ENCODE assay signal across 10 cellular contexts in the genomic region with DNA sequence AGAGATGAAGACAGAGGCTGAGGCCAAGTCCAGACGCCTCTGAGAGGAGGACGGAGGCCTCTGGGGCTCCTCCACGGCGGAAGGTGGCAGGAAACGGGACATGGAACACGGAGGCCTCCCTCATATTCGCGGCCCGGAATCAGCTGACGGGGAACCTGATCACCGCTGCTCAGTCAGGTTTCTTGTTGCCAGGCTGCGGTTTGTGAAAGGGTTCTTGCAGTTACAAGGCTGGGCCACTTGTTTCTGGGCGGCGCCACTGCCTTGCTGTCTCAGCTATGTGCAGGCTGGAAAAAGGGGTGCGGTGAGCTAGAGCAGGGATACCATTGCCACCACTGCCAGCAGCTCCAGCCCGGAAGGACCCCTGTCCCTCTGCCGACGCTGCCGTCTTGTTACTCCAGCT. TPM values are rescaled to one million over a fixed set of nuclear protein-coding genes. Genes with fewer than 3 reads are reported as not detected.
DNase-seq lines count a peak whose midpoint lies in the region; ATAC-seq and TF ChIP-seq lines count a peak whose summit lies in the region.
"Had no signal": no experiment of that assay in that cellular context is flagged by ENCODE, and none has a peak within 500 bp of the region (broad histone marks: within the 10 kb centered on the region; RNA-seq: fewer than 3 reads in every experiment).

No MANE protein-coding gene starts in this region.

- H3K4me3 ChIP-seq in OCI-LY7 (ENCODE audit: low read depth, low read length, poor library complexity, severe bottlenecking): no peak overlapping the region
- H3K4me3 ChIP-seq: skin epidermis had no signal

- no peaks in the 10 kb centered on the region for H4K20me1 ChIP-seq in OCI-LY7 (ENCODE audit: insufficient read depth, low read length)

- BruUV-seq in OCI-LY7 (replicated peaks; lab: Mats Ljungman, UMichigan): no TSS peak

- H2AFZ ChIP-seq in OCI-LY7 (ENCODE audit: low read length): no peak overlapping the region

- DNase-seq in D341Med (ENCODE audit: low spot score): peak; percentile 38
- DNase-seq in OCI-LY7 (ENCODE audit: low spot score): peak; percentile 5
- peak; percentile 71 for DNase-seq in iris pigment epithelial cell (ENCODE audit: low read depth)
- DNase-seq in activated T-helper 2 cell treated with anti-CD3 and anti-CD28 coated beads, Interferon-gamma antibody, Interleukin-2, Interleukin-4, amounts not matched to agents 10 μg/mL and 5 μg/mL and 100 μg/mL, durations not matched to agents 14 hours and 24 hours and 36 hours (ENCODE audit: low spot score): no peak
- DNase-seq in activated effector memory CD4-positive, alpha-beta T cell treated with Interleukin-2 at 50 U/mL for 16 hours: no peak

- H3K27ac Mint-ChIP-seq in activated T-helper 2 cell treated with anti-CD3 and anti-CD28 coated beads, Interferon-gamma antibody, Interleukin-2, Interleukin-4, amounts not matched to agents 10 μg/mL and 5 μg/mL and 100 μg/mL, durations not matched to agents 14 hours and 24 hours and 36 hours: no peak overlapping the region
- H3K27ac Mint-ChIP-seq: activated naive CD4-positive, alpha-beta T cell treated with anti-CD3 and anti-CD28 coated beads, Interleukin-2, amount 50 U/mL, for 72 hours had no signal

- H3K27ac ChIP-seq in OCI-LY7 (ENCODE audit: low read depth, low read length, poor library complexity, severe bottlenecking): no peak overlapping the region
- H3K27ac ChIP-seq: skin epidermis had no signal

- H3K9me3 Mint-ChIP-seq in activated T-helper 2 cell treated with anti-CD3 and anti-CD28 coated beads, Interferon-gamma antibody, Interleukin-2, Interleukin-4, amounts not matched to agents 10 μg/mL and 5 μg/mL and 100 μg/mL, durations not matched to agents 14 hours and 24 hours and 36 hours: no peaks in the 10 kb centered on the region
- H3K9me3 Mint-ChIP-seq: activated naive CD4-positive, alpha-beta T cell treated with anti-CD3 and anti-CD28 coated beads, Interleukin-2, amount 50 U/mL, for 72 hours had no signal

- CTCF ChIA-PET in OCI-LY7 (lab: Charles Lee; ENCODE audit: unreplicated experiment): interaction anchor here (0.5 kb wide), 1 partner anchor 1337 kb away, joined by 3 read pairs; no protein-coding TSS in a partner anchor

- H3K9me2 ChIP-seq in OCI-LY7 (ENCODE audit: insufficient read depth, low read length): no peaks in the 10 kb centered on the region

- no peaks in the 10 kb centered on the region for H3K4me1 Mint-ChIP-seq in activated T-helper 2 cell treated with anti-CD3 and anti-CD28 coated beads, Interferon-gamma antibody, Interleukin-2, Interleukin-4, amounts not matched to agents 10 μg/mL and 5 μg/mL and 100 μg/mL, durations not matched to agents 14 hours and 24 hours and 36 hours (ENCODE audit: low read depth)

- no peaks in the 10 kb centered on the region for H3K79me2 ChIP-seq in OCI-LY7 (ENCODE audit: insufficient read depth, low read depth, low read length)

- H3K36me3 Mint-ChIP-seq in activated T-helper 2 cell treated with anti-CD3 and anti-CD28 coated beads, Interferon-gamma antibody, Interleukin-2, Interleukin-4, amounts not matched to agents 10 μg/mL and 5 μg/mL and 100 μg/mL, durations not matched to agents 14 hours and 24 hours and 36 hours (ENCODE audit: low read depth): no peaks in the 10 kb centered on the region
- H3K36me3 Mint-ChIP-seq: activated naive CD4-positive, alpha-beta T cell treated with anti-CD3 and anti-CD28 coated beads, Interleukin-2, amount 50 U/mL, for 72 hours had no signal

- H3K4me2 ChIP-seq in OCI-LY7 (ENCODE audit: low read length): no peak overlapping the region

- ATAC-seq in GM21576 (IDR thresholded peaks at IDR 0.05; ENCODE audit: unreplicated experiment): peak; percentile 60
- no peak for ATAC-seq in GM19452 (IDR thresholded peaks at IDR 0.05; ENCODE audit: unreplicated experiment)
- ATAC-seq in HG03097 (IDR thresholded peaks at IDR 0.05; ENCODE audit: low FRiP score, unreplicated experiment): no peak

- intact Hi-C loops in OCI-LY7 (cut with micrococcal nuclease; ENCODE audit: unreplicated experiment): no loop called here
- intact Hi-C loops in activated T-helper 2 cell treated with anti-CD3 and anti-CD28 coated beads, Interferon-gamma antibody, Interleukin-2, Interleukin-4, amounts not matched to agents 10 μg/mL and 5 μg/mL and 100 μg/mL, durations not matched to agents 14 hours and 24 hours and 36 hours (cut with micrococcal nuclease): no loop called here

- no peaks in the 10 kb centered on the region for H3K4me1 ChIP-seq in OCI-LY7 (ENCODE audit: insufficient read depth, low read length, poor library complexity, severe bottlenecking)

- H3K36me3 ChIP-seq in OCI-LY7 (ENCODE audit: insufficient read depth, low read length): no peaks in the 10 kb centered on the region

- POLR2A ChIA-PET in OCI-LY7 (lab: Charles Lee): no interaction called here

- no peak overlapping the region for H3K4me3 Mint-ChIP-seq in activated T-helper 2 cell treated with anti-CD3 and anti-CD28 coated beads, Interferon-gamma antibody, Interleukin-2, Interleukin-4, amounts not matched to agents 10 μg/mL and 5 μg/mL and 100 μg/mL, durations not matched to agents 14 hours and 24 hours and 36 hours (ENCODE audit: low read depth)

- TF ChIP-seq CTCF in OCI-LY7 (conservative IDR thresholded peaks at IDR 0.05; ENCODE audit: low read length): peak; percentile 65

- H3K9me3 ChIP-seq in OCI-LY7 (ENCODE audit: low read length): no peaks in the 10 kb centered on the region

- H3K27me3 Mint-ChIP-seq in activated T-helper 2 cell treated with anti-CD3 and anti-CD28 coated beads, Interferon-gamma antibody, Interleukin-2, Interleukin-4, amounts not matched to agents 10 μg/mL and 5 μg/mL and 100 μg/mL, durations not matched to agents 14 hours and 24 hours and 36 hours (ENCODE audit: low read depth): no peaks in the 10 kb centered on the region

RNA-seq across cellular contexts. Expression of gene MMP1, which starts 10.0 kb away (rescaled TPM):
- total RNA-seq in OCI-LY7 (2014; rRNA removed; shearing (Covaris generic)): not detected in 2 replicates
- total RNA-seq in OCI-LY7 (2022): not detected in 2 replicates
- total RNA-seq in activated T-helper 2 cell treated with anti-CD3 and anti-CD28 coated beads, Interferon-gamma antibody, Interleukin-2, Interleukin-4, amounts not matched to agents 10 μg/mL and 5 μg/mL and 100 μg/mL, durations not matched to agents 14 hours and 24 hours and 36 hours: not detected in 2 replicates
- total RNA-seq: activated naive CD4-positive, alpha-beta T cell treated with anti-CD3 and anti-CD28 coated beads, Interleukin-2, amount 50 U/mL, for 72 hours had no signal

RNA-seq across cellular contexts. Expression of gene MMP10, which starts 27.5 kb away (rescaled TPM):
- not detected in 2 replicates for total RNA-seq in OCI-LY7 (2014; rRNA removed; shearing (Covaris generic))
- not detected in 2 replicates for total RNA-seq in OCI-LY7 (2022)
- not detected in 2 replicates for total RNA-seq in activated T-helper 2 cell treated with anti-CD3 and anti-CD28 coated beads, Interferon-gamma antibody, Interleukin-2, Interleukin-4, amounts not matched to agents 10 μg/mL and 5 μg/mL and 100 μg/mL, durations not matched to agents 14 hours and 24 hours and 36 hours
- total RNA-seq: activated naive CD4-positive, alpha-beta T cell treated with anti-CD3 and anti-CD28 coated beads, Interleukin-2, amount 50 U/mL, for 72 hours had no signal

RNA-seq across cellular contexts. Expression of gene MMP3, which starts 35.5 kb away (rescaled TPM):
- total RNA-seq in OCI-LY7 (2014; rRNA removed; shearing (Covaris generic)): not detected in 2 replicates
- not detected in 2 replicates for total RNA-seq in OCI-LY7 (2022)
- not detected in 2 replicates for total RNA-seq in activated T-helper 2 cell treated with anti-CD3 and anti-CD28 coated beads, Interferon-gamma antibody, Interleukin-2, Interleukin-4, amounts not matched to agents 10 μg/mL and 5 μg/mL and 100 μg/mL, durations not matched to agents 14 hours and 24 hours and 36 hours
- total RNA-seq: activated naive CD4-positive, alpha-beta T cell treated with anti-CD3 and anti-CD28 coated beads, Interleukin-2, amount 50 U/mL, for 72 hours had no signal

Comparison
In these comparisons a context has a peak if more than half of its experiments do, and no peak if none do; other contexts are left out.
1. DNase-seq: peak in D341Med (single experiment), OCI-LY7 (single experiment) and iris pigment epithelial cell (single experiment); none in activated T-helper 2 cell treated with anti-CD3 and anti-CD28 coated beads, Interferon-gamma antibody, Interleukin-2, Interleukin-4, amounts not matched to agents 10 μg/mL and 5 μg/mL and 100 μg/mL, durations not matched to agents 14 hours and 24 hours and 36 hours (single experiment) and activated effector memory CD4-positive, alpha-beta T cell treated with Interleukin-2 at 50 U/mL for 16 hours (single experiment).